Comparison of ENCODE assay signal across 19 cellular contexts in the genomic region with DNA sequence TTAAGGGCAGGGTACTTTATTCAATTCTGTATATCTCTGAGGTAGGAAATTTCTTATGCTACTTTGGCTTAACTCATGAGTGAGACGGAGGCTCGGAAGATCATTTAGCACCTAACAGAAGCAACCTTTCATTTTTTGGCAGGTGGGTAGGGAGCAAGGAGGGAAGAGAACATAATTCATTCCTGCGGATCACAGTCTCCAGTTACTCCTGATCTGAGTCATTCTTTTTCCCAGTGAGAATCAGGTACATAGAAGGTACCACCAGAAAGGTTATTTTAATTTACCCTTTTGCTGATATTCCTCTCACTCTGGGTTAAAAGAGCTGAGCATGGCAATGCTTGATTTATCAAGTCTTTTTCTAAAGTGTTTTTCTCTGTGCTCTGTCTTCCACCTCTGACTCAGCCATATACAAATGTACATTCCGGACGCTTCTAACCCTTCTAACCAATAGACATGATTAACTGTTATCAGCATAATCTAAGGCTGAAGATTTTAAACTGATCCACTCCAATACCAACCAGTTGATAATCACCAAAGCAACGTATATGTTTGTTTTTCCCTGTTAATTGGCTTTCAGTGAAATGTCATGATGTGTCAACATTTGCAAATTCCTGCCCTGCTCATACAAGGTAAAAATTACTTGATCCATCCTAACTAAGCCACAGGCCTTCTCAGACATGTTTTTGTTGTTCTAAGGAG.
"Had no signal": no experiment of that assay in that cellular context is flagged by ENCODE, and none has a peak within 500 bp of the region (broad histone marks: within the 10 kb centered on the region; RNA-seq: fewer than 3 reads in every experiment).

No MANE protein-coding gene starts in this region.

- H3K9me3 ChIP-seq: lower lobe of right lung, testis, upper lobe of right lung had no signal

- H2AFZ ChIP-seq: neural progenitor cell had no signal

- H3K36me3 ChIP-seq: brain microvascular endothelial cell, lower lobe of right lung, neural progenitor cell, stomach, upper lobe of right lung had no signal

- FAIRE-seq: frontal cortex had no signal

- H3K9ac ChIP-seq: neural progenitor cell had no signal

- ATAC-seq: activated CD4-positive, CD25-positive, alpha-beta regulatory T cell treated with anti-CD3 and anti-CD28 coated beads, Interleukin-2, amount 50 U/mL, for 24 hours; left cardiac atrium; lower lobe of right lung; upper lobe of right lung had no signal

- H3K27ac ChIP-seq: brain microvascular endothelial cell, lower lobe of right lung, neural progenitor cell, stomach, testis, upper lobe of right lung had no signal

- H3K4me2 ChIP-seq: neural progenitor cell had no signal

- DNase-seq: activated CD4-positive, alpha-beta T cell treated with anti-CD3 and anti-CD28 coated beads, Interleukin-2, amount 50 U/mL, for 1 hour; activated CD8-positive, alpha-beta memory T cell treated with anti-CD3 and anti-CD28 coated beads for 24 hours; activated gamma-delta T cell treated with Interleukin-2 at 50 U/mL for 16 hours; activated naive CD8-positive, alpha-beta T cell treated with anti-CD3 and anti-CD28 coated beads for 36 hours; anterior cingulate cortex; brain microvascular endothelial cell; cortex of kidney; effector CD4-positive, alpha-beta T cell; head of caudate nucleus; left cardiac atrium; lower lobe of right lung; stimulated activated CD4-positive, alpha-beta T cell treated with anti-CD3 and anti-CD28 coated beads, Interleukin-12 subunit alpha, Interleukin-12 subunit beta, amount 100 ng/mL, for 4 hours; stimulated activated CD4-positive, alpha-beta T cell treated with anti-CD3 and anti-CD28 coated beads, Interleukin-2, amount 100 ng/mL, for 24 hours; stomach; upper lobe of right lung had no signal

- H3K27me3 ChIP-seq: brain microvascular endothelial cell, neural progenitor cell, testis, upper lobe of right lung had no signal

- H3K4me1 ChIP-seq: lower lobe of right lung, neural progenitor cell, stomach, testis, upper lobe of right lung had no signal

- H3K4me3 ChIP-seq: lower lobe of right lung, neural progenitor cell, stomach, testis, upper lobe of right lung had no signal
